Comparison of ENCODE assay signal across 8 cellular contexts in genomic region chr11:68855205-68855978, GRCh38. TPM values are rescaled to one million over a fixed set of nuclear protein-coding genes. Genes with fewer than 3 reads are reported as not detected.
DNase-seq lines count a peak whose midpoint lies in the region; ATAC-seq, FAIRE-seq and TF ChIP-seq lines count a peak whose summit lies in the region.

No MANE protein-coding gene starts in this region.

- intact Hi-C loops in ovary (cut with DNase I): loop anchor here in 1 of 4 donors (10.0 kb wide), 1 partner anchor 401 kb away; no protein-coding TSS in a partner anchor

- TF ChIP-seq CTCF in gastroesophageal sphincter (IDR thresholded peaks at IDR 0.05): peak in 2 of 4 experiments; percentile 23 to 39
- no peak for TF ChIP-seq CTCF in ovary (IDR thresholded peaks at IDR 0.05)

- TF ChIP-seq POLR2A in gastroesophageal sphincter (IDR thresholded peaks at IDR 0.05) (no peak), ovary (IDR thresholded peaks at IDR 0.05) (no peak)

- peak overlapping the region; percentile 56 for H3K4me3 Mint-ChIP-seq in activated T-cell treated with anti-CD3 and anti-CD28 coated beads, Interleukin-2, amount 50 U/mL, for 24 hours

- H3K36me3 ChIP-seq in gastroesophageal sphincter (no peaks in the 10 kb centered on the region), ovary (no peaks in the 10 kb centered on the region)

- DNase-seq in AG08395 (ENCODE audit: low spot score) (peak; percentile 50), HTR-8/SVneo (ENCODE audit: insufficient read length, low spot score) (no peak), ovary (peak; percentile 28 to 78 (median 56)), NCI-H1092 (lab: John Stamatoyannopoulos, UW) (no peak)
- peak; percentile 49 for DNase-seq in activated T-cell treated with anti-CD3 and anti-CD28 coated beads, Interleukin-2, amount 50 U/mL, for 24 hours

- no peak overlapping the region for H3K27ac Mint-ChIP-seq in activated T-cell treated with anti-CD3 and anti-CD28 coated beads, Interleukin-2, amount 50 U/mL, for 24 hours

- no peaks in the 10 kb centered on the region for H3K9me3 Mint-ChIP-seq in activated T-cell treated with anti-CD3 and anti-CD28 coated beads, Interleukin-2, amount 50 U/mL, for 24 hours

- H3K36me3 Mint-ChIP-seq in activated T-cell treated with anti-CD3 and anti-CD28 coated beads, Interleukin-2, amount 50 U/mL, for 24 hours (ENCODE audit: low read depth): no peaks in the 10 kb centered on the region

- FAIRE-seq in HTR-8/SVneo (lab: Jason Lieb, UNC): peak; percentile 4

- 43 to 54% methylated on average over 5 of the region's 62 CpGs for WGBS in gastroesophageal sphincter (ENCODE audit: low coverage in 1 of 2), 2 donors
- 2 to 3% (median 3%) methylated on average over 60 to 62 of the region's 62 CpGs for WGBS in ovary, 3 donors

- no peaks in the 10 kb centered on the region for H3K9me3 ChIP-seq in gastroesophageal sphincter
- no peaks in the 10 kb centered on the region for H3K9me3 ChIP-seq in ovary

- H3K27me3 Mint-ChIP-seq in activated T-cell treated with anti-CD3 and anti-CD28 coated beads, Interleukin-2, amount 50 U/mL, for 24 hours: peaks cover 42% of the 10 kb centered on the region

- H3K27ac ChIP-seq in gastroesophageal sphincter (peak overlapping the region in 3 of 4 donors; percentile 68 to 74 (median 70)), ovary (no peak overlapping the region)

- TF ChIP-seq EP300 in gastroesophageal sphincter (IDR thresholded peaks at IDR 0.05): no peak
- no peak for TF ChIP-seq EP300 in ovary (IDR thresholded peaks at IDR 0.05)

- ATAC-seq in gastroesophageal sphincter: peak; percentile 72
- no peak for ATAC-seq in HG02588 (IDR thresholded peaks at IDR 0.05; ENCODE audit: unreplicated experiment)
- no peak for ATAC-seq in HG03469 (IDR thresholded peaks at IDR 0.05; ENCODE audit: unreplicated experiment)

- H3K4me3 ChIP-seq in gastroesophageal sphincter (peak overlapping the region; percentile 8 to 51), ovary (peak overlapping the region; percentile 44)

- H3K4me1 ChIP-seq in gastroesophageal sphincter (peaks cover 0 to 33% (median 4%) of the 10 kb centered on the region in 3 donors), ovary (ENCODE audit: insufficient read depth) (peaks cover 2% of the 10 kb centered on the region)

- peaks cover 2% of the 10 kb centered on the region for H3K4me1 Mint-ChIP-seq in activated T-cell treated with anti-CD3 and anti-CD28 coated beads, Interleukin-2, amount 50 U/mL, for 24 hours (ENCODE audit: low read depth)

- peaks cover 27% of the 10 kb centered on the region for H3K27me3 ChIP-seq in gastroesophageal sphincter
- no peaks in the 10 kb centered on the region for H3K27me3 ChIP-seq in ovary

RNA-seq across cellular contexts. Expression of gene CPT1A, which starts 13.7 kb away (rescaled TPM):
- total RNA-seq in gastroesophageal sphincter: 100 to 1,000 TPM in 1 of 4 donors, 10 to 100 TPM in 3; 33.4 to 103 (median 74.7) TPM
- 10 to 100 TPM; 33.3 to 87.1 (median 44.3) TPM for total RNA-seq in ovary
- 10 to 100 TPM; 25.3 to 54.2 TPM for polyA plus RNA-seq in ovary

RNA-seq across cellular contexts. Expression of gene MRPL21, which starts 48.2 kb away (rescaled TPM):
- total RNA-seq in gastroesophageal sphincter (10 to 100 TPM; 40.4 to 70.0 (median 52.8) TPM), ovary (10 to 100 TPM; 40.3 to 70.7 (median 51.9) TPM)
- polyA plus RNA-seq in ovary: 10 to 100 TPM; 64.0 to 74.7 TPM

RNA-seq across cellular contexts. Expression of gene IGHMBP2, which starts 48.3 kb away (rescaled TPM):
- total RNA-seq in gastroesophageal sphincter (10 to 100 TPM; 20.9 to 31.8 (median 24.9) TPM), ovary (10 to 100 TPM in 6 of 7 donors, 1 to 10 TPM in 1; 8.3 to 18.9 (median 16.2) TPM)
- 10 to 100 TPM; 13.7 to 14.1 TPM for polyA plus RNA-seq in ovary

Comparison
In these comparisons a context has a peak if more than half of its experiments do, and no peak if none do; other contexts are left out.
1. DNase-seq: peak in AG08395 (single experiment), activated T-cell treated with anti-CD3 and anti-CD28 coated beads, Interleukin-2, amount 50 U/mL, for 24 hours (single experiment) and ovary (5 of 5); none in HTR-8/SVneo (single experiment) and NCI-H1092 (single experiment).
2. H3K27ac ChIP-seq: peak in gastroesophageal sphincter (3 of 4); none in ovary (0 of 2).